In the genomic region with DNA sequence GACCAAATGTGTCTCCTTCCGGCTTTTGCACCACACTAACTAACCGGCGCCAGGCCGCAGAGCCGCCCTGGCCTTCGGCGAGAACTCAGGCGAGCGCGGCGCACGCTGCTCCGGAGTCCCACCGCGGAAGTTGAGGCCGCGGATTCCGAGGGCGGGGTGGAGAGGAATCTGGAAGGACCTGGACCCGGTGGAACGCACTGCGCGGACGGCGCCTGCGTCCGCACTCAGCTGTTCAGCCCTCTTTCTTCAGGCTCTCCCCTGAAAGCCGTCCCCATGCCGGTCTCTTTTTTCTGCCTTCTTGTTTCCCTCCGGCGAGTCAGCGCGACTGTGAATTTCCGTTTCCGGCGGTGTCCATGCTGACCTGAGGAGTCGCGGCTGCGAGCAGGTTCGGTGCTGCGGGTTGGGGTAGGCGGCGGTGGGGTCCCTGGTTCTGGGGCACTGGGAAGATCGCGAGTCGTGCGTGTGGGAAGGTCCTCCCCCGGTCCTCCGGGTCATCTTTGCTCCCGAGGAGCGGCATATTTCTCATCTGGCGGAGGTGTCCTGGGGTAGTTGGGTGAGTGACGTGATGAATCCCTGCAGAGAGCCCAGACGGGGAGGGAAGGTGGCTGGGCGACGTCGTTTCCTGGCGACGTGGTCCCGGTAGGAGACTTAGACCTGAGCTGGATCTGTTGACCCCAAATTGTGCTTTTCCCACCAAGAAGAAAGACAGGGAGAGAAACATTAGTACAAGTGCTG, we compare ENCODE assay signal across 8 cellular contexts. TPM values are rescaled to one million over a fixed set of nuclear protein-coding genes. Genes with fewer than 3 reads are reported as not detected.
DNase-seq lines count a peak whose midpoint lies in the region; ATAC-seq, FAIRE-seq and TF ChIP-seq lines count a peak whose summit lies in the region.

BMS1 (plus strand) TSS at position 350 of the 735 bp plus-strand sequence. CDS start 1,600 bp downstream, outside the sequence.

- H3K4me1 ChIP-seq in ascending aorta (peaks cover 0 to 14% of the 10 kb centered on the region in 2 donors), right cardiac atrium (ENCODE audit: control insufficient read depth, insufficient read depth, low read length) (no peaks in the 10 kb centered on the region)

- intact Hi-C loops in ascending aorta (cut with DNase I) (loop anchor here (1.0 to 10.0 kb wide), 3 partner anchors 29 to 792 kb away; partner anchors contain the start of genes ZNF239 and ZNF33B), right cardiac atrium (cut with DNase I) (no loop called here)

- H3K27me3 Mint-ChIP-seq in T-helper 2 cell treated with Interferon-gamma antibody and Interleukin-4, amounts not matched to agents 5 μg/mL and 100 μg/mL, for 36 hours (ENCODE audit: low read depth) = no peaks in the 10 kb centered on the region

- H3K4me3 ChIP-seq in ascending aorta (peak within 1 kb of the TSS; percentile 67 to 77), right cardiac atrium (ENCODE audit: low read length) (peak within 1 kb of the TSS; percentile 72)

- H3K27ac ChIP-seq in ascending aorta = peak within 1 kb of the TSS; percentile 87 to 94
- H3K27ac ChIP-seq in right cardiac atrium (ENCODE audit: low read length) = peak within 1 kb of the TSS; percentile 76

- peaks cover 12 to 29% of the 10 kb centered on the region in 2 donors for H3K36me3 ChIP-seq in ascending aorta

- no peaks in the 10 kb centered on the region for H3K9me3 ChIP-seq in ascending aorta
- H3K9me3 ChIP-seq in right cardiac atrium (ENCODE audit: control insufficient read depth, low read length) = no peaks in the 10 kb centered on the region

- TF ChIP-seq CTCF in ascending aorta (IDR thresholded peaks at IDR 0.05) = no peak

- peak within 1 kb of the TSS; percentile 98 for H3K4me3 Mint-ChIP-seq in T-helper 2 cell treated with Interferon-gamma antibody and Interleukin-4, amounts not matched to agents 5 μg/mL and 100 μg/mL, for 36 hours

- WGBS in right cardiac atrium = under 1% methylated on average over 60 of the region's 60 CpGs

- H3K4me1 Mint-ChIP-seq in T-helper 2 cell treated with Interferon-gamma antibody and Interleukin-4, amounts not matched to agents 5 μg/mL and 100 μg/mL, for 36 hours (ENCODE audit: low read depth) = peaks cover 2% of the 10 kb centered on the region

- peak; percentile 94 for FAIRE-seq in urothelium cell line (lab: Jason Lieb, UNC)

- H3K27me3 ChIP-seq in ascending aorta (no peaks in the 10 kb centered on the region), right cardiac atrium (ENCODE audit: control insufficient read depth, insufficient read depth) (no peaks in the 10 kb centered on the region)

- peaks cover 18% of the 10 kb centered on the region for H3K36me3 Mint-ChIP-seq in T-helper 2 cell treated with Interferon-gamma antibody and Interleukin-4, amounts not matched to agents 5 μg/mL and 100 μg/mL, for 36 hours (ENCODE audit: low read depth)

- ATAC-seq in GM18508 (IDR thresholded peaks at IDR 0.05; ENCODE audit: insufficient read depth, unreplicated experiment) (peak; percentile 80), HG02981 (IDR thresholded peaks at IDR 0.05; ENCODE audit: unreplicated experiment) (peak; percentile 97), right cardiac atrium (peak; percentile 98)

- H3K27ac Mint-ChIP-seq in T-helper 2 cell treated with Interferon-gamma antibody and Interleukin-4, amounts not matched to agents 5 μg/mL and 100 μg/mL, for 36 hours = peak within 1 kb of the TSS; percentile 97

- H3K9me3 Mint-ChIP-seq in T-helper 2 cell treated with Interferon-gamma antibody and Interleukin-4, amounts not matched to agents 5 μg/mL and 100 μg/mL, for 36 hours = no peaks in the 10 kb centered on the region

- peak; percentile 76 for DNase-seq in NCI-H2029 (lab: John Stamatoyannopoulos, UW)
- peak; percentile 89 for DNase-seq in T-helper 2 cell treated with Interferon-gamma antibody and Interleukin-4, amounts not matched to agents 5 μg/mL and 100 μg/mL, for 36 hours (ENCODE audit: low spot score)
- DNase-seq in ascending aorta (ENCODE audit: low spot score in 2 of 2) = peak; percentile 46 to 94
- DNase-seq in right cardiac atrium = peak; percentile 89 to 94 (median 94)
- peak; percentile 81 for DNase-seq in pulmonary artery endothelial cell (ENCODE audit: low read depth, low spot score)
- DNase-seq in urothelium cell line (ENCODE audit: low spot score) = peak; percentile 97

RNA-seq across cellular contexts. Expression of gene BMS1, which starts in this region (rescaled TPM):
- total RNA-seq in ascending aorta = 6.2 TPM
- total RNA-seq in right cardiac atrium = 10 to 100 TPM; 10.6 to 13.1 (median 12.1) TPM
- polyA plus RNA-seq in right cardiac atrium = 6.8 TPM
- total RNA-seq in pulmonary artery endothelial cell = 28.7 and 32.2 TPM in 2 replicates

Comparison
In these comparisons a context has a peak if more than half of its experiments do, and no peak if none do; other contexts are left out.
1. Peak in every context shown above with its lines: DNase-seq, ATAC-seq, H3K4me3 ChIP-seq and H3K27ac ChIP-seq.